Comparison of ENCODE assay signal across 34 cellular contexts in genomic region chr7:140418653-140419052, GRCh38. TPM values are rescaled to one million over a fixed set of nuclear protein-coding genes. Genes with fewer than 3 reads are reported as not detected.
"Had no signal": no experiment of that assay in that cellular context is flagged by ENCODE, and none has a peak within 500 bp of the region (broad histone marks: within the 10 kb centered on the region; RNA-seq: fewer than 3 reads in every experiment).

No MANE protein-coding gene starts in this region.

- H3K4me1 ChIP-seq: ascending aorta, esophagus muscularis mucosa, foreskin keratinocyte, gastrocnemius medialis, heart left ventricle had no signal

- H3K9me3 Mint-ChIP-seq: activated CD8-positive, alpha-beta T cell treated with anti-CD3 and anti-CD28 coated beads for 36 hours; activated naive CD4-positive, alpha-beta T cell treated with anti-CD3 and anti-CD28 coated beads, Interleukin-2, amount 10 ng/mL, durations not matched to agents 7 days and 5 days; activated naive CD4-positive, alpha-beta T cell treated with anti-CD3 and anti-CD28 coated beads, Interleukin-2, amount 50 U/mL, for 72 hours; activated naive CD8-positive, alpha-beta T cell treated with anti-CD3 and anti-CD28 coated beads, Interleukin-2, amount 10 ng/mL, durations not matched to agents 7 days and 5 days; activated T-cell treated with anti-CD3 and anti-CD28 coated beads, Interleukin-2, amount 50 U/mL, for 4 hours; activated T-helper 1 cell treated with anti-CD3 and anti-CD28 coated beads, Interleukin-12 subunit alpha, Interleukin-12 subunit beta, Interleukin-2, Interleukin-4 antibody, amounts not matched to agents 30 ng/mL and 10 ng/mL and 1 ng/mL, durations not matched to agents 14 hours and 24 hours and 36 hours; activated T-helper 2 cell treated with anti-CD3 and anti-CD28 coated beads, Interferon-gamma antibody, Interleukin-2, Interleukin-4, amounts not matched to agents 10 μg/mL and 5 μg/mL and 100 μg/mL, durations not matched to agents 14 hours and 24 hours and 36 hours; effector memory CD8-positive, alpha-beta T cell; T-helper 2 cell treated with Interferon-gamma antibody and Interleukin-4, amounts not matched to agents 5 μg/mL and 100 μg/mL, for 36 hours had no signal

- ATAC-seq: activated CD4-positive, alpha-beta T cell treated with anti-CD3 and anti-CD28 coated beads for 36 hours; activated CD8-positive, alpha-beta T cell treated with anti-CD3 and anti-CD28 coated beads for 36 hours; activated naive CD4-positive, alpha-beta T cell treated with anti-CD3 and anti-CD28 coated beads, Interleukin-2, amount 50 U/mL, for 72 hours; effector memory CD8-positive, alpha-beta T cell; foreskin keratinocyte; gastrocnemius medialis; heart left ventricle; T-helper 17 cell had no signal

- H3K4me3 ChIP-seq: ascending aorta, esophagus muscularis mucosa, gastrocnemius medialis, heart left ventricle had no signal

- H3K4me3 Mint-ChIP-seq: activated CD4-positive, alpha-beta T cell treated with anti-CD3 and anti-CD28 coated beads for 36 hours; activated CD8-positive, alpha-beta T cell treated with anti-CD3 and anti-CD28 coated beads for 36 hours; activated naive CD4-positive, alpha-beta T cell treated with anti-CD3 and anti-CD28 coated beads, Interleukin-2, amount 10 ng/mL, durations not matched to agents 7 days and 5 days; activated naive CD8-positive, alpha-beta T cell treated with anti-CD3 and anti-CD28 coated beads, Interleukin-2, amount 10 ng/mL, durations not matched to agents 7 days and 5 days; activated T-cell treated with anti-CD3 and anti-CD28 coated beads, Interleukin-2, amount 50 U/mL, for 4 hours; activated T-helper 1 cell treated with anti-CD3 and anti-CD28 coated beads, Interleukin-12 subunit alpha, Interleukin-12 subunit beta, Interleukin-2, Interleukin-4 antibody, amounts not matched to agents 30 ng/mL and 10 ng/mL and 1 ng/mL, durations not matched to agents 14 hours and 24 hours and 36 hours; effector memory CD8-positive, alpha-beta T cell; T-helper 17 cell; T-helper 2 cell treated with Interferon-gamma antibody and Interleukin-4, amounts not matched to agents 5 μg/mL and 100 μg/mL, for 36 hours had no signal

- H3K27me3 Mint-ChIP-seq: activated CD4-positive, alpha-beta T cell treated with anti-CD3 and anti-CD28 coated beads for 36 hours; activated CD8-positive, alpha-beta T cell treated with anti-CD3 and anti-CD28 coated beads for 36 hours; activated naive CD4-positive, alpha-beta T cell treated with anti-CD3 and anti-CD28 coated beads, Interleukin-2, amount 10 ng/mL, durations not matched to agents 7 days and 5 days; activated naive CD8-positive, alpha-beta T cell treated with anti-CD3 and anti-CD28 coated beads, Interleukin-2, amount 10 ng/mL, durations not matched to agents 7 days and 5 days; effector memory CD8-positive, alpha-beta T cell; T-helper 17 cell had no signal

- H3K36me3 Mint-ChIP-seq: activated naive CD4-positive, alpha-beta T cell treated with anti-CD3 and anti-CD28 coated beads, Interleukin-2, amount 50 U/mL, for 72 hours had no signal

- H3K36me3 ChIP-seq: ascending aorta, brain microvascular endothelial cell, esophagus muscularis mucosa, gastrocnemius medialis, heart left ventricle had no signal

- H3K27ac Mint-ChIP-seq: activated CD4-positive, alpha-beta T cell treated with anti-CD3 and anti-CD28 coated beads for 36 hours; activated CD8-positive, alpha-beta T cell treated with anti-CD3 and anti-CD28 coated beads for 36 hours; activated naive CD4-positive, alpha-beta T cell treated with anti-CD3 and anti-CD28 coated beads, Interleukin-2, amount 10 ng/mL, durations not matched to agents 7 days and 5 days; activated naive CD4-positive, alpha-beta T cell treated with anti-CD3 and anti-CD28 coated beads, Interleukin-2, amount 50 U/mL, for 72 hours; activated naive CD8-positive, alpha-beta T cell treated with anti-CD3 and anti-CD28 coated beads, Interleukin-2, amount 10 ng/mL, durations not matched to agents 7 days and 5 days; activated T-helper 1 cell treated with anti-CD3 and anti-CD28 coated beads, Interleukin-12 subunit alpha, Interleukin-12 subunit beta, Interleukin-2, Interleukin-4 antibody, amounts not matched to agents 30 ng/mL and 10 ng/mL and 1 ng/mL, durations not matched to agents 14 hours and 24 hours and 36 hours; activated T-helper 2 cell treated with anti-CD3 and anti-CD28 coated beads, Interferon-gamma antibody, Interleukin-2, Interleukin-4, amounts not matched to agents 10 μg/mL and 5 μg/mL and 100 μg/mL, durations not matched to agents 14 hours and 24 hours and 36 hours; T-helper 17 cell had no signal

- H3K27ac ChIP-seq: ascending aorta, brain microvascular endothelial cell, esophagus muscularis mucosa, foreskin keratinocyte, gastrocnemius medialis, heart left ventricle had no signal

- DNase-seq: activated CD4-positive, alpha-beta T cell treated with anti-CD3 and anti-CD28 coated beads for 36 hours; activated CD4-positive, alpha-beta T cell treated with anti-CD3 and anti-CD28 coated beads, Interleukin-2, amount 50 U/mL, for 1 hour; activated CD4-positive, alpha-beta T cell treated with anti-CD3 and anti-CD28 coated beads, Interleukin-2, amount 50 U/mL, for 48 hours; activated CD4-positive, CD25-positive, alpha-beta regulatory T cell; activated CD4-positive, CD25-positive, alpha-beta regulatory T cell treated with anti-CD3 and anti-CD28 coated beads, Interleukin-2, amount 50 U/mL, for 72 hours; activated CD8-positive, alpha-beta memory T cell treated with anti-CD3 and anti-CD28 coated beads, Interleukin-2, amount 50 U/mL, for 48 hours; activated CD8-positive, alpha-beta T cell treated with anti-CD3 and anti-CD28 coated beads for 36 hours; activated effector memory CD4-positive, alpha-beta T cell treated with anti-CD3 and anti-CD28 coated beads, Interleukin-2, amount 50 U/mL, for 16 hours; activated naive CD4-positive, alpha-beta T cell treated with anti-CD3 and anti-CD28 coated beads, Interleukin-2, amount 10 ng/mL, durations not matched to agents 7 days and 5 days; activated naive CD8-positive, alpha-beta T cell treated with anti-CD3 and anti-CD28 coated beads, Interleukin-2, amount 10 ng/mL, durations not matched to agents 7 days and 5 days; activated T-cell treated with anti-CD3 and anti-CD28 coated beads for 4 hours; activated T-cell treated with anti-CD3 and anti-CD28 coated beads, Interleukin-2, amount 50 U/mL, for 4 hours; brain microvascular endothelial cell; cortex of kidney; dermis blood vessel endothelial cell; effector CD4-positive, alpha-beta T cell; effector memory CD8-positive, alpha-beta T cell; erythroblast; foreskin keratinocyte; gastrocnemius medialis; glutamatergic neuron; heart left ventricle; T-helper 1 cell; T-helper 17 cell; T1000 had no signal

- H3K27me3 ChIP-seq: ascending aorta, brain microvascular endothelial cell, esophagus muscularis mucosa, heart left ventricle had no signal

- H3K9me3 ChIP-seq: ascending aorta, esophagus muscularis mucosa, gastrocnemius medialis, heart left ventricle had no signal

RNA-seq across cellular contexts. Expression of gene RAB19, which starts 14.8 kb away (rescaled TPM):
- total RNA-seq: ascending aorta, bronchial epithelial cell, cardiac septum, chondrocyte, dermis blood vessel endothelial cell, esophagus muscularis mucosa, gastrocnemius medialis, heart left ventricle had no signal
